Comparison of ENCODE assay signal across 8 cellular contexts in genomic region chr7:99374121-99375064, GRCh38. TPM values are rescaled to one million over a fixed set of nuclear protein-coding genes. Genes with fewer than 3 reads are reported as not detected.
DNase-seq lines count a peak whose midpoint lies in the region; ATAC-seq and TF ChIP-seq lines count a peak whose summit lies in the region.

TSS of gene ARPC1B (plus strand) at chr7:99374730. CDS start at chr7:99385715, 10,985 bp downstream.

- H3K36me3 ChIP-seq in neutrophil (peaks cover 23% of the 10 kb centered on the region), suprapubic skin (peaks cover 8% of the 10 kb centered on the region)

- BruUV-seq in Calu3 (replicated peaks; lab: Mats Ljungman, UMichigan) = no TSS peak

- CTCF ChIA-PET in Calu3 (lab: Charles Lee) = no interaction called here

- TF ChIP-seq EP300 in suprapubic skin (IDR thresholded peaks at IDR 0.05) = no peak

- H3K4me3 ChIP-seq in neutrophil (ENCODE audit: low read depth in 1 of 2, low read length in 1 of 2) (peak within 1 kb of the TSS; percentile 82 to 100), suprapubic skin (peak within 1 kb of the TSS; percentile 98)

- H3K4me1 ChIP-seq in foreskin keratinocyte (peaks cover 10% of the 10 kb centered on the region), neutrophil (ENCODE audit: control insufficient read depth in 1 of 2, insufficient read depth in 1 of 2, low read depth in 1 of 2, low read length in 1 of 2) (peaks cover 46 to 49% of the 10 kb centered on the region in 2 experiments), suprapubic skin (peaks cover 46% of the 10 kb centered on the region)

- 5% methylated on average over 30 of the region's 94 CpGs for WGBS in suprapubic skin

- peak within 1 kb of the TSS; percentile 58 for H3K4me3 Mint-ChIP-seq in Calu3 (ENCODE audit: low read depth, unreplicated experiment)

- no peak for TF ChIP-seq CTCF in Calu3 (IDR thresholded peaks at IDR 0.05; ENCODE audit: unreplicated experiment)
- no peak for TF ChIP-seq CTCF in foreskin keratinocyte (conservative IDR thresholded peaks at IDR 0.05)
- TF ChIP-seq CTCF in neutrophil (IDR thresholded peaks at IDR 0.05) = peak; percentile 23
- no peak for TF ChIP-seq CTCF in suprapubic skin (IDR thresholded peaks at IDR 0.05)

- peak; percentile 73; the same call in 1 of the 2 replicates for TF ChIP-seq POLR2A in Raji (IDR thresholded peaks at IDR 0.05; ENCODE audit: insufficient read depth, low read depth, low read length)
- TF ChIP-seq POLR2A in suprapubic skin (IDR thresholded peaks at IDR 0.05) = peak in 1 of 2 donors; percentile 20

- peak; percentile 63 for ATAC-seq in GM19452 (IDR thresholded peaks at IDR 0.05; ENCODE audit: unreplicated experiment)
- ATAC-seq in HG03565 (IDR thresholded peaks at IDR 0.05; ENCODE audit: unreplicated experiment) = peak; percentile 41
- peak; percentile 42 for ATAC-seq in foreskin keratinocyte

- peaks cover 69% of the 10 kb centered on the region for H3K36me3 Mint-ChIP-seq in Calu3 (ENCODE audit: insufficient read depth, unreplicated experiment)

- H3K27me3 ChIP-seq in foreskin keratinocyte (no peaks in the 10 kb centered on the region), neutrophil (no peaks in the 10 kb centered on the region), suprapubic skin (no peaks in the 10 kb centered on the region)

- H3K9me3 ChIP-seq in neutrophil (no peaks in the 10 kb centered on the region), suprapubic skin (no peaks in the 10 kb centered on the region)

- DNase-seq in Calu3 = peak; percentile 70
- DNase-seq in activated effector memory CD4-positive, alpha-beta T cell treated with Interleukin-2 at 50 U/mL for 16 hours = peak; percentile 80
- peak in 1 of 2 donors; percentile 50 for DNase-seq in foreskin keratinocyte
- peak in 1 of 2 donors; percentile 89 for DNase-seq in suprapubic skin (ENCODE audit: low spot score in 2 of 2)

- H3K27me3 Mint-ChIP-seq in Calu3 (ENCODE audit: unreplicated experiment) = no peaks in the 10 kb centered on the region

- H3K27ac ChIP-seq in foreskin keratinocyte (no peak within 1 kb of the TSS), neutrophil (peak within 1 kb of the TSS; percentile 92), suprapubic skin (peak within 1 kb of the TSS; percentile 93)

- peaks cover 11% of the 10 kb centered on the region for H3K4me1 Mint-ChIP-seq in Calu3 (ENCODE audit: low read depth, unreplicated experiment)

- intact Hi-C loops in Calu3 (cut with micrococcal nuclease; ENCODE audit: unreplicated experiment) = no loop called here

- no peak within 1 kb of the TSS for H3K27ac Mint-ChIP-seq in Calu3 (ENCODE audit: unreplicated experiment)

- H3K9me3 Mint-ChIP-seq in Calu3 (ENCODE audit: low read depth, unreplicated experiment) = no peaks in the 10 kb centered on the region

RNA-seq across cellular contexts. Expression of gene ARPC1B, which starts in this region (rescaled TPM):
- total RNA-seq in Calu3 (2022) = 107 and 108 TPM in 2 replicates
- total RNA-seq in foreskin keratinocyte = 408 and 428 TPM in 2 replicates
- polyA plus RNA-seq in foreskin keratinocyte = 430 and 517 TPM in 2 replicates
- 10 to 100 TPM; 48.9 to 66.9 (median 64.2) TPM for total RNA-seq in suprapubic skin
